In the genomic region with DNA sequence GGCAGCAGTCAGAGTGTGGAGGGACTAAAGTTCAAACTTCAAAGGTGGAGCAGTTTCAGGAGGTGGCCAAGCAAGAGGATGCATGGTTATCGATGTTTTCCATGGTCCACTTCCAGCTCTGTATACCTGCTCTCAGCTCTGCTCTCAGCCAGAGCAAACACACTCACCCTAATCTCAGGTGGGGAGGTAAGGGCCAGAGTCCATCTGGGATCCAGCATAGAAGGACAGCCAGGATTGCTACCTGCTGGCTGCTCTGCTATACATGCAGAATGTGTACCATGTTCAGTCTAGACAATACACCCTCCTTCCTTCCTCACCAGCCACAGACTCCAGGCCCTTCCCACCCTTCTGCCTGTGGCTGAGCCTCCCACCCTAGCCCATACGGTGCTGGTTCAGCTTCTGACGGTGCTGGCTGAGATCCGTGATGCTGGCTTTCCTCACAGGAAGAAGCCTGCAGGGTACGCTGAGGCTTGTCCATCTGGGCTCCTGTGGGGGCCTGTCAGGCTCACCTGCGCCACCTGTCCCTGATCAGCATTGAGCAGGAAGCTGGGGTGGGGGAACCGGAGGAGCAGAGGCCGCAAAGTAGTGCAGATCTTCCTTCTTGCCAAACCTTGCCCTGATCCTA, we compare ENCODE assay signal across 9 cellular contexts. TPM values are rescaled to one million over a fixed set of nuclear protein-coding genes. Genes with fewer than 3 reads are reported as not detected.
DNase-seq lines count a peak whose midpoint lies in the region; ATAC-seq lines count a peak whose summit lies in the region.
"Had no signal": no experiment of that assay in that cellular context is flagged by ENCODE, and none has a peak within 500 bp of the region (broad histone marks: within the 10 kb centered on the region; RNA-seq: fewer than 3 reads in every experiment).

No MANE protein-coding gene starts in this region.

- no peak for ATAC-seq in naive thymus-derived CD8-positive, alpha-beta T cell
- ATAC-seq in HG02852 (IDR thresholded peaks at IDR 0.05; ENCODE audit: unreplicated experiment) (no peak), Right ventricle myocardium inferior (no peak)

- H3K4me1 Mint-ChIP-seq in naive thymus-derived CD8-positive, alpha-beta T cell: peaks cover 20 to 46% (median 43%) of the 10 kb centered on the region in 4 donors

- H3K27me3 Mint-ChIP-seq in naive thymus-derived CD8-positive, alpha-beta T cell: no peaks in the 10 kb centered on the region

- peaks cover 0 to 6% (median 0%) of the 10 kb centered on the region in 3 donors for H3K36me3 Mint-ChIP-seq in naive thymus-derived CD8-positive, alpha-beta T cell

- H3K4me3 Mint-ChIP-seq in naive thymus-derived CD8-positive, alpha-beta T cell: peak overlapping the region in 5 of 10 donors; percentile 3 to 48 (median 19)

- POLR2A ChIA-PET in naive thymus-derived CD8-positive, alpha-beta T cell (lab: Charles Lee): interaction anchor here (0.8 to 1.3 kb wide), 2 partner anchors 9 to 61 kb away, joined by 3 to 10 read pairs; no protein-coding TSS in a partner anchor

- H3K27ac Mint-ChIP-seq in naive thymus-derived CD8-positive, alpha-beta T cell: peak overlapping the region in 8 of 10 donors; percentile 31 to 91 (median 76)

- no peaks in the 10 kb centered on the region for H3K9me3 Mint-ChIP-seq in naive thymus-derived CD8-positive, alpha-beta T cell

- DNase-seq in DMS53 treated with DMSO at 0.1 percent for 48 hours (lab: John Stamatoyannopoulos, UW; ENCODE audit: unreplicated experiment): peak; percentile 71
- DNase-seq in Jurkat, Clone E6-1 (ENCODE audit: low read depth, low spot score): peak; percentile 49
- peak; percentile 91 for DNase-seq in cerebellum (ENCODE audit: low spot score)
- peak in 2 of 10 donors; percentile 21 to 64 for DNase-seq in naive thymus-derived CD8-positive, alpha-beta T cell
- no peak for DNase-seq in iPS-NIHi11 (ENCODE audit: low spot score)
- no peak for DNase-seq in Right ventricle myocardium inferior (ENCODE audit: missing footprints)
- DNase-seq: activated CD4-positive, alpha-beta T cell treated with anti-CD3 and anti-CD28 coated beads, Interleukin-2, amount 50 U/mL, for 48 hours; stimulated activated CD4-positive, alpha-beta T cell treated with anti-CD3 and anti-CD28 coated beads, Interleukin-4, amount 100 ng/mL, for 4 hours had no signal

- intact Hi-C loops in Right ventricle myocardium inferior (cut with DNase I): no loop called here

- H3K4me3 ChIP-seq in Jurkat, Clone E6-1 (ENCODE audit: low read length): no peak overlapping the region

RNA-seq across cellular contexts. Expression of a gene that starts 2.4 kb away (rescaled TPM):
- 0.74 TPM for polyA plus RNA-seq in Jurkat, Clone E6-1 (2012; ENCODE audit: insufficient read depth, insufficient read length)
- 0.91 TPM for total RNA-seq in cerebellum
- 1 to 10 TPM; 3.9 to 4.8 TPM for total RNA-seq in naive thymus-derived CD8-positive, alpha-beta T cell
- under 1 TPM in 1 of 3 donors, not detected in 2; 0.23 TPM for polyA plus RNA-seq in naive thymus-derived CD8-positive, alpha-beta T cell
- 1.1 TPM for total RNA-seq in Right ventricle myocardium inferior

RNA-seq across cellular contexts. Expression of a gene that starts 2.7 kb away (rescaled TPM):
- 27.4 TPM for polyA plus RNA-seq in Jurkat, Clone E6-1 (2012; ENCODE audit: insufficient read depth, insufficient read length)
- total RNA-seq in cerebellum (21.9 TPM), Right ventricle myocardium inferior (23.3 TPM)
- 100 to 1,000 TPM; 142 to 150 TPM for total RNA-seq in naive thymus-derived CD8-positive, alpha-beta T cell
- polyA plus RNA-seq in naive thymus-derived CD8-positive, alpha-beta T cell: 10 to 100 TPM in 2 of 3 donors, 1 to 10 TPM in 1; 9.1 to 16.9 (median 10.6) TPM

RNA-seq across cellular contexts. Expression of a gene that starts 15.6 kb away (rescaled TPM):
- polyA plus RNA-seq in Jurkat, Clone E6-1 (2012; ENCODE audit: insufficient read depth, insufficient read length): 81.0 TPM
- total RNA-seq in cerebellum: 17.6 TPM
- 100 to 1,000 TPM; 140 to 145 TPM for total RNA-seq in naive thymus-derived CD8-positive, alpha-beta T cell
- 10 to 100 TPM; 70.3 to 90.8 (median 89.5) TPM for polyA plus RNA-seq in naive thymus-derived CD8-positive, alpha-beta T cell
- total RNA-seq in Right ventricle myocardium inferior: 76.6 TPM

RNA-seq across cellular contexts. Expression of a gene that starts 28.2 kb away (rescaled TPM):
- polyA plus RNA-seq in Jurkat, Clone E6-1 (2012; ENCODE audit: insufficient read depth, insufficient read length): 1.4 TPM
- total RNA-seq in cerebellum (31.8 TPM), Right ventricle myocardium inferior (9.5 TPM)
- under 1 TPM; 0.29 to 0.36 TPM for total RNA-seq in naive thymus-derived CD8-positive, alpha-beta T cell
- under 1 TPM in 1 of 3 donors, not detected in 2; 0.13 TPM for polyA plus RNA-seq in naive thymus-derived CD8-positive, alpha-beta T cell

RNA-seq across cellular contexts. Expression of a gene that starts 59.0 kb away (rescaled TPM):
- 8.9 TPM for polyA plus RNA-seq in Jurkat, Clone E6-1 (2012; ENCODE audit: insufficient read depth, insufficient read length)
- total RNA-seq in cerebellum: 16.8 TPM
- total RNA-seq in naive thymus-derived CD8-positive, alpha-beta T cell: not detected
- not detected for polyA plus RNA-seq in naive thymus-derived CD8-positive, alpha-beta T cell
- total RNA-seq in Right ventricle myocardium inferior: 28.4 TPM

Comparison
In these comparisons a context has a peak if more than half of its experiments do, and no peak if none do; other contexts are left out.
1. DNase-seq: peak in DMS53 treated with DMSO at 0.1 percent for 48 hours (single experiment), Jurkat, Clone E6-1 (single experiment) and cerebellum (single experiment); none in iPS-NIHi11 (single experiment) and Right ventricle myocardium inferior (single experiment).